13 cellular contexts compared by ENCODE assay signal in the genomic region with DNA sequence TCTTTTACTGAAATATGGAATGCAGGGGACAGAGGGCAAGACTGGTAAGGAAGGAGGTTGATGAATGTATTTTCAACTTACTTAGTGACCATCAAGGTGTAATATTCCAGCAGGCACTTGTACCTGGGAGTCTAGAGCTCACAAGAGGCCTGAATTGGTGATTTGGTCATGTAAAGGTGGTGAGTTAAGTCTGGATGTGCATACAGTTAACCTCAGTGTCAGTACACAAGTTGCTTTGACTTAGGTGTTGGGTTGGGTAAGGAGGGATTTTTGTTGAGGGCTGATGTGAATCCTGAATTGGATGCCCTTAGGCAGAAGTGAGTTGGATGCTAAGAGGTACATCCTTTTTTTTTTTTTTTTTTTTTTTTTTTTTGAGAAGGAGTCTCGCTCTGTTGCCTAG. TPM values are rescaled to one million over a fixed set of nuclear protein-coding genes. Genes with fewer than 3 reads are reported as not detected.
A peak's percentile ranks its signal among the peaks of the same experiment; 100 is the strongest.
DNase-seq lines count a peak whose midpoint lies in the region; ATAC-seq and TF ChIP-seq lines count a peak whose summit lies in the region.
"Had no signal": no experiment of that assay in that cellular context is flagged by ENCODE, and none has a peak within 500 bp of the region (broad histone marks: within the 10 kb centered on the region; RNA-seq: fewer than 3 reads in every experiment).

No MANE protein-coding gene starts in this region.

- TF ChIP-seq CTCF in thyroid gland (IDR thresholded peaks at IDR 0.05): no peak

- peak overlapping the region; percentile 90 for H3K27ac Mint-ChIP-seq in activated T-helper 2 cell treated with anti-CD3 and anti-CD28 coated beads, Interferon-gamma antibody, Interleukin-2, Interleukin-4, amounts not matched to agents 10 μg/mL and 5 μg/mL and 100 μg/mL, durations not matched to agents 14 hours and 24 hours and 36 hours
- H3K27ac Mint-ChIP-seq in stimulated activated effector memory CD8-positive, alpha-beta T cell treated with anti-CD3 and anti-CD28 coated beads, Interleukin-12 subunit alpha, Interleukin-12 subunit beta, amount 100 ng/mL, for 72 hours: peak overlapping the region; percentile 32

- no peaks in the 10 kb centered on the region for H3K27me3 Mint-ChIP-seq in activated T-helper 2 cell treated with anti-CD3 and anti-CD28 coated beads, Interferon-gamma antibody, Interleukin-2, Interleukin-4, amounts not matched to agents 10 μg/mL and 5 μg/mL and 100 μg/mL, durations not matched to agents 14 hours and 24 hours and 36 hours (ENCODE audit: low read depth)
- H3K27me3 Mint-ChIP-seq: CD8-positive, alpha-beta memory T cell had no signal

- H3K36me3 ChIP-seq in thyroid gland: no peaks in the 10 kb centered on the region
- H3K36me3 ChIP-seq in SJCRH30: peaks cover 41% of the 10 kb centered on the region

- peak; percentile 16 for ATAC-seq in left ventricle myocardium superior
- peak; percentile 52 for ATAC-seq in stimulated activated effector memory CD8-positive, alpha-beta T cell treated with anti-CD3 and anti-CD28 coated beads, Interleukin-12 subunit alpha, Interleukin-12 subunit beta, amount 100 ng/mL, for 72 hours

- no peak overlapping the region for H3K27ac ChIP-seq in thyroid gland
- no peak overlapping the region for H3K27ac ChIP-seq in SJCRH30
- H3K27ac ChIP-seq: Peyer's patch had no signal

- no peak for TF ChIP-seq POLR2A in thyroid gland (IDR thresholded peaks at IDR 0.05)

- H3K4me1 ChIP-seq in thyroid gland (peaks cover 11 to 16% of the 10 kb centered on the region in 2 donors), SJCRH30 (no peaks in the 10 kb centered on the region; the same call in 1 of the 2 replicates)

- H3K4me3 ChIP-seq in thyroid gland (replicated peaks in 1 of 3) (no peak overlapping the region), SJCRH30 (no peak overlapping the region)
- H3K4me3 ChIP-seq: Peyer's patch had no signal

- no peaks in the 10 kb centered on the region for H3K9me3 Mint-ChIP-seq in activated T-helper 2 cell treated with anti-CD3 and anti-CD28 coated beads, Interferon-gamma antibody, Interleukin-2, Interleukin-4, amounts not matched to agents 10 μg/mL and 5 μg/mL and 100 μg/mL, durations not matched to agents 14 hours and 24 hours and 36 hours
- no peaks in the 10 kb centered on the region for H3K9me3 Mint-ChIP-seq in stimulated activated effector memory CD8-positive, alpha-beta T cell treated with anti-CD3 and anti-CD28 coated beads, Interleukin-12 subunit alpha, Interleukin-12 subunit beta, amount 100 ng/mL, for 72 hours
- H3K9me3 Mint-ChIP-seq: CD8-positive, alpha-beta memory T cell had no signal

- WGBS in thyroid gland, 2 donors: 93 to 100% methylated on average over 1 of the region's 1 CpG

- no peaks in the 10 kb centered on the region for H3K27me3 ChIP-seq in thyroid gland
- no peaks in the 10 kb centered on the region for H3K27me3 ChIP-seq in SJCRH30
- H3K27me3 ChIP-seq: Peyer's patch had no signal

- intact Hi-C loops in left ventricle myocardium superior (cut with micrococcal nuclease) (no loop called here), cardiac septum (cut with DNase I) (no loop called here), thyroid gland (cut with DNase I) (no loop called here)
- intact Hi-C loops in activated T-helper 2 cell treated with anti-CD3 and anti-CD28 coated beads, Interferon-gamma antibody, Interleukin-2, Interleukin-4, amounts not matched to agents 10 μg/mL and 5 μg/mL and 100 μg/mL, durations not matched to agents 14 hours and 24 hours and 36 hours (cut with micrococcal nuclease): no loop called here

- H3K4me1 Mint-ChIP-seq in activated T-helper 2 cell treated with anti-CD3 and anti-CD28 coated beads, Interferon-gamma antibody, Interleukin-2, Interleukin-4, amounts not matched to agents 10 μg/mL and 5 μg/mL and 100 μg/mL, durations not matched to agents 14 hours and 24 hours and 36 hours (ENCODE audit: low read depth): peaks cover 38% of the 10 kb centered on the region
- peaks cover 34% of the 10 kb centered on the region for H3K4me1 Mint-ChIP-seq in stimulated activated effector memory CD8-positive, alpha-beta T cell treated with anti-CD3 and anti-CD28 coated beads, Interleukin-12 subunit alpha, Interleukin-12 subunit beta, amount 100 ng/mL, for 72 hours

- H3K36me3 Mint-ChIP-seq in activated T-helper 2 cell treated with anti-CD3 and anti-CD28 coated beads, Interferon-gamma antibody, Interleukin-2, Interleukin-4, amounts not matched to agents 10 μg/mL and 5 μg/mL and 100 μg/mL, durations not matched to agents 14 hours and 24 hours and 36 hours (ENCODE audit: low read depth): peaks cover 47% of the 10 kb centered on the region
- H3K36me3 Mint-ChIP-seq in stimulated activated effector memory CD8-positive, alpha-beta T cell treated with anti-CD3 and anti-CD28 coated beads, Interleukin-12 subunit alpha, Interleukin-12 subunit beta, amount 100 ng/mL, for 72 hours: peaks cover 39% of the 10 kb centered on the region

- DNase-seq in left ventricle myocardium superior (no peak), cardiac septum (ENCODE audit: low spot score) (no peak), M059J (ENCODE audit: low read depth) (peak; percentile 10), thyroid gland (no peak), SJCRH30 (no peak)
- DNase-seq in activated T-helper 2 cell treated with anti-CD3 and anti-CD28 coated beads, Interferon-gamma antibody, Interleukin-2, Interleukin-4, amounts not matched to agents 10 μg/mL and 5 μg/mL and 100 μg/mL, durations not matched to agents 14 hours and 24 hours and 36 hours (ENCODE audit: low spot score): no peak
- DNase-seq in stimulated activated effector memory CD8-positive, alpha-beta T cell treated with anti-CD3 and anti-CD28 coated beads, Interleukin-12 subunit alpha, Interleukin-12 subunit beta, amount 100 ng/mL, for 72 hours (ENCODE audit: low spot score in 2 of 2): no peak
- DNase-seq: CD8-positive, alpha-beta memory T cell; NCI-H1436 treated with DMSO at 0.1 percent for 48 hours; NCI-H2081; NCI-H510A treated with DMSO at 0.1 percent for 48 hours; Peyer's patch; SHP77 treated with DMSO at 0.1 percent for 48 hours had no signal

- H3K9me3 ChIP-seq in thyroid gland (no peaks in the 10 kb centered on the region), SJCRH30 (replicated peaks) (no peaks in the 10 kb centered on the region)
- H3K9me3 ChIP-seq: Peyer's patch had no signal

- H3K4me3 Mint-ChIP-seq in activated T-helper 2 cell treated with anti-CD3 and anti-CD28 coated beads, Interferon-gamma antibody, Interleukin-2, Interleukin-4, amounts not matched to agents 10 μg/mL and 5 μg/mL and 100 μg/mL, durations not matched to agents 14 hours and 24 hours and 36 hours (ENCODE audit: low read depth): peak overlapping the region; percentile 48
- peak overlapping the region; percentile 24 for H3K4me3 Mint-ChIP-seq in stimulated activated effector memory CD8-positive, alpha-beta T cell treated with anti-CD3 and anti-CD28 coated beads, Interleukin-12 subunit alpha, Interleukin-12 subunit beta, amount 100 ng/mL, for 72 hours

RNA-seq across cellular contexts. Expression of a gene that starts 7.4 kb away (rescaled TPM):
- total RNA-seq in left ventricle myocardium superior (32.3 TPM), cardiac septum (50.7 TPM), thyroid gland (100 to 1,000 TPM; 124 to 236 (median 192) TPM)
- 14.6 and 20.1 TPM in 2 replicates for total RNA-seq in M059J (2014; rRNA removed; shearing (Covaris generic))
- 67.8 and 69.9 TPM in 2 replicates for total RNA-seq in activated T-helper 2 cell treated with anti-CD3 and anti-CD28 coated beads, Interferon-gamma antibody, Interleukin-2, Interleukin-4, amounts not matched to agents 10 μg/mL and 5 μg/mL and 100 μg/mL, durations not matched to agents 14 hours and 24 hours and 36 hours
- 67.5 and 103 TPM in 2 replicates for total RNA-seq in SJCRH30 (2014; rRNA removed; shearing (Covaris generic))
